In the genomic region with DNA sequence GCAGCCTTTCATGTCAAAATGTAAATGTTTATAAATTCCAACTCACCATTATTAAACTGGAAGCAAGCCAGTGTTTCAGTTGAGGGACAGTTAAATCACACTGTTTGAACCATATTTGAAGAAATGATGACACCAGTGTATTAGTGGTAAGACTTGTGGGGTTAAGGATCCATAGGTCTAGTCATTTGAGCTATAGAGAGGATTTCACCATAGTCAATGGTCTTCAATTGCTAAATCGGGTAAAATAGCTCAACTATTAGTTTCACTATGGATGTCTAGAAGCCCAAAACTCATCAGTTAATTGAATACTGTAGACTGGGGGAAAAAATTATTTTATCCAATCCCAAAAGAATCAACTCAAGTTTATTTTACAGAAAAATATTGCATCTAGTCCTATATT, we compare ENCODE assay signal across 15 cellular contexts.
"Had no signal": no experiment of that assay in that cellular context is flagged by ENCODE, and none has a peak within 500 bp of the region (broad histone marks: within the 10 kb centered on the region; RNA-seq: fewer than 3 reads in every experiment).

No MANE protein-coding gene starts in this region.

- DNase-seq: activated CD4-positive, alpha-beta T cell treated with anti-CD3 and anti-CD28 coated beads for 36 hours; activated CD8-positive, alpha-beta memory T cell treated with anti-CD3 and anti-CD28 coated beads, Interleukin-2, amount 50 U/mL, for 4 hours; activated CD8-positive, alpha-beta T cell treated with anti-CD3 and anti-CD28 coated beads for 36 hours; activated naive CD8-positive, alpha-beta T cell treated with anti-CD3 and anti-CD28 coated beads, Interleukin-2, amount 10 ng/mL, durations not matched to agents 7 days and 5 days; anterior cingulate cortex; dermis blood vessel endothelial cell; erythroblast; hypothalamus; kidney glomerular epithelial cell; nephron progenitor cell; stimulated activated CD4-positive, alpha-beta T cell treated with anti-CD3 and anti-CD28 coated beads, Interleukin-12 subunit alpha, Interleukin-12 subunit beta, amount 100 ng/mL, for 4 hours; stimulated activated CD4-positive, alpha-beta T cell treated with anti-CD3 and anti-CD28 coated beads, Interleukin-2, amount 100 ng/mL, for 48 hours; stimulated activated naive CD8-positive, alpha-beta T cell treated with anti-CD3 and anti-CD28 coated beads, Interleukin-15, Interleukin-2, amounts not matched to agents 100 U/mL and 50 U/mL, for 24 hours; upper lobe of left lung; WERI-Rb-1 had no signal

- ATAC-seq: activated CD4-positive, alpha-beta T cell treated with anti-CD3 and anti-CD28 coated beads for 36 hours; activated CD8-positive, alpha-beta T cell treated with anti-CD3 and anti-CD28 coated beads for 36 hours; stimulated activated naive CD8-positive, alpha-beta T cell treated with anti-CD3 and anti-CD28 coated beads, Interleukin-15, Interleukin-2, amounts not matched to agents 100 U/mL and 50 U/mL, for 24 hours had no signal
